Comparison of ENCODE assay signal across 1 cellular context in genomic region chr2:55500025-55500424, GRCh38.
TF ChIP-seq lines count a peak whose summit lies in the region.

No MANE protein-coding gene starts in this region.

TF ChIP-seq in A549, 52 proteins besides CTCF, POLR2A, EP300 and RAD21 (continued from another document):
- TF ChIP-seq HOXA7 (CRISPR knock-in tag; IDR thresholded peaks at IDR 0.05), result no peak
- TF ChIP-seq PBX3 (IDR thresholded peaks at IDR 0.05), result no peak
